11 cellular contexts compared by ENCODE assay signal in genomic region chr11:60754887-60755286, GRCh38. TPM values are rescaled to one million over a fixed set of nuclear protein-coding genes. Genes with fewer than 3 reads are reported as not detected.
"Had no signal": no experiment of that assay in that cellular context is flagged by ENCODE, and none has a peak within 500 bp of the region (broad histone marks: within the 10 kb centered on the region; RNA-seq: fewer than 3 reads in every experiment).

No MANE protein-coding gene starts in this region.

- H3K9ac ChIP-seq: GM23248 had no signal

- ATAC-seq: HCT116, HepG2 had no signal

- H3K27ac ChIP-seq: GM23248, HL-60 had no signal

- H3K4me3 ChIP-seq: GM23248, HAP-1 had no signal

- H3K4me1 ChIP-seq: HAP-1 had no signal

- DNase-seq: GM23248, GOT3, H7, HFFc6 had no signal

- FAIRE-seq: HepG2 had no signal

- H2AFZ ChIP-seq: GM23248 had no signal

- H3K9me3 ChIP-seq: HAP-1 had no signal

- H3K36me3 ChIP-seq: HAP-1 had no signal

RNA-seq across cellular contexts. Expression of gene MS4A15, which starts 1.8 kb away (rescaled TPM):
- total RNA-seq: GM23248, H4, HepG2, HFFc6, HT1080 had no signal
- polyA plus RNA-seq: GM23248, HepG2, IgD-negative memory B cell had no signal

RNA-seq across cellular contexts. Expression of gene MS4A10, which starts 30.2 kb away (rescaled TPM):
- total RNA-seq: GM23248, H4, H7, HepG2, HFFc6, HT1080 had no signal
- polyA plus RNA-seq: GM23248, HepG2, IgD-negative memory B cell had no signal

RNA-seq across cellular contexts. Expression of gene MS4A18, which starts 30.4 kb away (rescaled TPM):
- total RNA-seq: GM23248, H4, H7, HepG2, HFFc6, HT1080 had no signal
- polyA plus RNA-seq: GM23248, HepG2, IgD-negative memory B cell had no signal

RNA-seq across cellular contexts. Expression of gene MS4A8, which starts 55.5 kb away (rescaled TPM):
- total RNA-seq: GM23248, H7, HepG2, HFFc6, HT1080 had no signal
- polyA plus RNA-seq: GM23248, HepG2, IgD-negative memory B cell had no signal
